In genomic region chr6:16841241-16841640, GRCh38 we compare ENCODE assay signal across 19 cellular contexts.
DNase-seq lines count a peak whose midpoint lies in the region; ATAC-seq, FAIRE-seq and TF ChIP-seq lines count a peak whose summit lies in the region.
"Had no signal": no experiment of that assay in that cellular context is flagged by ENCODE, and none has a peak within 500 bp of the region (broad histone marks: within the 10 kb centered on the region; RNA-seq: fewer than 3 reads in every experiment).

No MANE protein-coding gene starts in this region.

- H2AK5ac ChIP-seq in IMR-90 (ENCODE audit: low read depth, low read length): no peak overlapping the region

- H3K18ac ChIP-seq in IMR-90 (ENCODE audit: low read depth, low read length): no peak overlapping the region

- H3K4ac ChIP-seq in IMR-90 (ENCODE audit: low read depth, low read length): no peak overlapping the region

- H3K9me1 ChIP-seq in IMR-90 (ENCODE audit: insufficient read depth, low read length): 0 out of 2 replicates have a peak, but pooled peaks cover 3% of the 10 kb centered on the region

- DNase-seq in EL (peak; percentile 12), IMR-90 (peak; percentile 7), bronchial epithelial cell (ENCODE audit: low read depth) (peak; percentile 88), kidney tubule cell (ENCODE audit: low spot score) (peak; percentile 53), BE2C (no peak), sigmoid colon (no peak)
- DNase-seq in stimulated activated naive CD8-positive, alpha-beta T cell treated with anti-CD3 and anti-CD28 coated beads, Interleukin-15, Interleukin-2, amounts not matched to agents 100 U/mL and 50 U/mL, for 24 hours: no peak
- DNase-seq: CD4-positive, alpha-beta memory T cell; DMS53; H9; KBM-7; NCI-H1694 treated with DMSO at 0.1 percent for 48 hours; NCI-H510A; NCI-H774; OCI-M1; SIG-M5 had no signal

- H3K14ac ChIP-seq in IMR-90 (replicated peaks; ENCODE audit: low read depth, low read length): no peak overlapping the region

- dilution Hi-C loops in IMR-90 (cut with HindIII; ENCODE audit: low sequenced_read_pairs, unreplicated experiment): no loop called here

- H3K4me3 ChIP-seq in IMR-90 (ENCODE audit: insufficient read depth, low read depth, low read length) (no peak overlapping the region), bronchial epithelial cell (ENCODE audit: low read depth, low read length) (no peak overlapping the region), BE2C (ENCODE audit: low read depth, low read length) (no peak overlapping the region), sigmoid colon (no peak overlapping the region)
- H3K4me3 ChIP-seq: BLaER1 had no signal

- CTCF ChIA-PET in IMR-90 (lab: Yijun Ruan, JAX): no interaction called here

- no peaks in the 10 kb centered on the region for H3K36me3 ChIP-seq in IMR-90 (ENCODE audit: control insufficient read depth, insufficient read depth, low read length)
- H3K36me3 ChIP-seq in bronchial epithelial cell (ENCODE audit: control insufficient read depth, insufficient read depth, low read length): no peaks in the 10 kb centered on the region
- H3K36me3 ChIP-seq in BE2C: no peaks in the 10 kb centered on the region
- H3K36me3 ChIP-seq in sigmoid colon: no peaks in the 10 kb centered on the region
- H3K36me3 ChIP-seq: BLaER1 had no signal

- H4K91ac ChIP-seq in IMR-90 (ENCODE audit: insufficient read depth, low read depth, low read length): no peak overlapping the region

- peaks cover 4% of the 10 kb centered on the region for H3K4me1 ChIP-seq in IMR-90 (ENCODE audit: control insufficient read depth, insufficient read depth, low read length)
- no peaks in the 10 kb centered on the region for H3K4me1 ChIP-seq in BE2C
- peaks cover 0 to 6% (median 4%) of the 10 kb centered on the region in 4 donors for H3K4me1 ChIP-seq in sigmoid colon

- BruUV-seq in IMR-90 (replicated peaks; lab: Mats Ljungman, UMichigan): no TSS peak

- H3K27me3 ChIP-seq in IMR-90 (ENCODE audit: control insufficient read depth, insufficient read depth, low read length) (no peaks in the 10 kb centered on the region), bronchial epithelial cell (ENCODE audit: control insufficient read depth, insufficient read depth, low read length) (no peaks in the 10 kb centered on the region), BE2C (no peaks in the 10 kb centered on the region), sigmoid colon (no peaks in the 10 kb centered on the region)
- H3K27me3 ChIP-seq: BLaER1 had no signal

- H3K56ac ChIP-seq in IMR-90 (ENCODE audit: extremely low read depth, insufficient read depth, low read length): no peak overlapping the region

- no peaks in the 10 kb centered on the region for H3K79me1 ChIP-seq in IMR-90 (ENCODE audit: low read depth in 1 of 2, low read length in 2 of 2)

- in situ Hi-C loops in IMR-90 (cut with MboI; ENCODE audit: low sequenced_read_pairs): no loop called here

- H3K4me2 ChIP-seq in IMR-90 (ENCODE audit: low read depth, low read length): no peak overlapping the region
- H3K4me2 ChIP-seq: BLaER1 had no signal

- intact Hi-C loops in IMR-90 (cut with micrococcal nuclease) (loop anchor here (10.0 kb wide), 1 partner anchor 124 kb away; no protein-coding TSS in a partner anchor), sigmoid colon (cut with DNase I) (no loop called here)

- FAIRE-seq in bronchial epithelial cell (lab: Jason Lieb, UNC): no peak
- FAIRE-seq: A204.1 had no signal

- H3K27ac ChIP-seq in IMR-90 (ENCODE audit: insufficient read depth, low read length): no peak overlapping the region
- no peak overlapping the region for H3K27ac ChIP-seq in sigmoid colon
- H3K27ac ChIP-seq: BLaER1 had no signal

- H2BK15ac ChIP-seq in IMR-90 (ENCODE audit: low read depth, low read length): no peak overlapping the region

- H2BK120ac ChIP-seq in IMR-90 (ENCODE audit: low read depth, low read length): no peak overlapping the region

- POLR2A ChIA-PET in IMR-90 (lab: Charles Lee; ENCODE audit: unreplicated experiment): no interaction called here

- TF ChIP-seq POLR2A in IMR-90 (IDR thresholded peaks at IDR 0.05; ENCODE audit: low read depth, low read length): no peak
- no peak for TF ChIP-seq POLR2A in sigmoid colon (IDR thresholded peaks at IDR 0.05)

- no peak overlapping the region for H2BK20ac ChIP-seq in IMR-90 (ENCODE audit: low read depth, low read length)

- H2AFZ ChIP-seq in IMR-90 (replicated peaks; ENCODE audit: low read length, poor library complexity): no peak overlapping the region

- no peak for TF ChIP-seq RAD21 in IMR-90 (IDR thresholded peaks at IDR 0.05; ENCODE audit: low read length)

- no peak overlapping the region for H2AK9ac ChIP-seq in IMR-90 (replicated peaks; ENCODE audit: low read depth, low read length, poor library complexity)

- no peak overlapping the region for H3K23ac ChIP-seq in IMR-90 (ENCODE audit: low read depth, low read length)

- H4K5ac ChIP-seq in IMR-90 (ENCODE audit: low read depth, low read length): no peak overlapping the region

- no peak for TF ChIP-seq EP300 in sigmoid colon (IDR thresholded peaks at IDR 0.05)

- 87% methylated on average over 5 of the region's 7 CpGs; no CpG with 5 or more reads in 1 of the 2 experiments for WGBS in IMR-90 (ENCODE audit: extremely low coverage in 2 of 2, insufficient read length in 1 of 2), 2 experiments
- 87 to 91% methylated on average over 7 of the region's 7 CpGs for WGBS in sigmoid colon, 2 donors

- no peak for ATAC-seq in IMR-90 (ENCODE audit: low read depth)
- no peak for ATAC-seq in stimulated activated naive CD8-positive, alpha-beta T cell treated with anti-CD3 and anti-CD28 coated beads, Interleukin-15, Interleukin-2, amounts not matched to agents 100 U/mL and 50 U/mL, for 24 hours
- ATAC-seq in HG03521 (IDR thresholded peaks at IDR 0.05; ENCODE audit: unreplicated experiment): no peak

- H3K9ac ChIP-seq in IMR-90 (ENCODE audit: low read depth, low read length): no peak overlapping the region
- H3K9ac ChIP-seq: BLaER1 had no signal

- H3K9me3 ChIP-seq in IMR-90 (ENCODE audit: control insufficient read depth, insufficient read depth, low read length) (no peaks in the 10 kb centered on the region), BE2C (no peaks in the 10 kb centered on the region), sigmoid colon (no peaks in the 10 kb centered on the region)
- H3K9me3 ChIP-seq: BLaER1 had no signal

- no peak overlapping the region for H4K8ac ChIP-seq in IMR-90 (ENCODE audit: low read depth in 2 of 2, low read length in 2 of 2)

- no peaks in the 10 kb centered on the region for H4K20me1 ChIP-seq in IMR-90 (ENCODE audit: insufficient read depth, low read length)
- H4K20me1 ChIP-seq: BLaER1 had no signal

- no peak overlapping the region for H2BK5ac ChIP-seq in IMR-90 (ENCODE audit: low read depth, low read length, poor library complexity, severe bottlenecking)

- TF ChIP-seq CTCF in IMR-90 (conservative IDR thresholded peaks at IDR 0.05; ENCODE audit: low read depth, low read length): no peak
- no peak for TF ChIP-seq CTCF in bronchial epithelial cell (IDR thresholded peaks at IDR 0.05; ENCODE audit: insufficient read depth, low read length, severe bottlenecking)
- no peak for TF ChIP-seq CTCF in BE2C (IDR thresholded peaks at IDR 0.05; ENCODE audit: low read depth, low read length)
- TF ChIP-seq CTCF in sigmoid colon (IDR thresholded peaks at IDR 0.05): no peak

TF ChIP-seq in IMR-90, 13 proteins besides CTCF, POLR2A, EP300 and RAD21:
- no peak for TF ChIP-seq RFX5 (IDR thresholded peaks at IDR 0.05; ENCODE audit: low read depth, low read length)
- no peak for TF ChIP-seq NFE2L2 (IDR thresholded peaks at IDR 0.05; ENCODE audit: low read depth, low read length)
- no peak for TF ChIP-seq USF2 (IDR thresholded peaks at IDR 0.05; ENCODE audit: low read depth, low read length)
- no peak for TF ChIP-seq CEBPB (IDR thresholded peaks at IDR 0.05; ENCODE audit: low read depth, low read length)
- no peak for TF ChIP-seq RCOR1 (IDR thresholded peaks at IDR 0.05; ENCODE audit: insufficient replicate concordance, low read length)
- TF ChIP-seq FOS (IDR thresholded peaks at IDR 0.05; ENCODE audit: low read depth, low read length): no peak
- no peak for TF ChIP-seq MXI1 (IDR thresholded peaks at IDR 0.05; ENCODE audit: borderline replicate concordance, low read depth, low read length)

Comparison
In these comparisons a context has a peak if more than half of its experiments do, and no peak if none do; other contexts are left out.
1. DNase-seq: peak in EL (single experiment), IMR-90 (single experiment), bronchial epithelial cell (single experiment) and kidney tubule cell (single experiment); none in stimulated activated naive CD8-positive, alpha-beta T cell treated with anti-CD3 and anti-CD28 coated beads, Interleukin-15, Interleukin-2, amounts not matched to agents 100 U/mL and 50 U/mL, for 24 hours (single experiment), BE2C (single experiment) and sigmoid colon (single experiment).